In the genomic region with DNA sequence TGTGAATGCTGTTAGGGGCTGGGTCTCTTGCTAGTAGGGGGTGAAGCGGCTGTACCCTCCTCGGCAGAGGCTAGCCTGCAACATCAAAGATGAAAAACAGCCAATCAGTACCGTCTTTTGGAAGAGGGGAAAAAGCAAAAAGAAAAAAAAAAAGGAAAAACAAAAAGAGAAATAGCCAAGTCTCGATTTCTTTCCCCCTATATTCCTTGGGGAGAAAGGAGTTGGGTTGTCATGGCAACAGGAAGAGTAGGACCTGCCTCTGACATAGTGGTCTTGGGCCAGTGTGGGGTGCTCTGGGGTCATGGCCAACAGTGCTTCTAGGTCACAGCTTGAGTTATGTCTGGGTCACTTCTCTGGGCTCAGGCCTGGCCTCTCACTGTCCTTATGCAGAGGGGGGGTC, we compare ENCODE assay signal across 25 cellular contexts.
"Had no signal": no experiment of that assay in that cellular context is flagged by ENCODE, and none has a peak within 500 bp of the region (broad histone marks: within the 10 kb centered on the region; RNA-seq: fewer than 3 reads in every experiment).

No MANE protein-coding gene starts in this region.

- H3K27ac ChIP-seq: breast epithelium, SK-N-MC, VCaP had no signal

- H3K4me3 Mint-ChIP-seq: activated CD4-positive, alpha-beta memory T cell treated with anti-CD3 and anti-CD28 coated beads, Interleukin-2, amount 10 ng/mL, durations not matched to agents 7 days and 5 days; activated naive CD4-positive, alpha-beta T cell treated with anti-CD3 and anti-CD28 coated beads, Interleukin-2, amount 50 U/mL, for 24 hours had no signal

- H3K36me3 ChIP-seq: breast epithelium had no signal

- H3K4me1 ChIP-seq: breast epithelium had no signal

- H3K9me3 ChIP-seq: breast epithelium had no signal

- H3K4me3 ChIP-seq: breast epithelium, SK-N-MC had no signal

- H3K9me3 Mint-ChIP-seq: activated CD4-positive, alpha-beta memory T cell treated with anti-CD3 and anti-CD28 coated beads, Interleukin-2, amount 10 ng/mL, durations not matched to agents 7 days and 5 days; activated naive CD4-positive, alpha-beta T cell treated with anti-CD3 and anti-CD28 coated beads, Interleukin-2, amount 50 U/mL, for 24 hours; T-cell had no signal

- H3K36me3 Mint-ChIP-seq: activated naive CD4-positive, alpha-beta T cell treated with anti-CD3 and anti-CD28 coated beads, Interleukin-2, amount 50 U/mL, for 24 hours; T-cell had no signal

- H3K27ac Mint-ChIP-seq: activated CD4-positive, alpha-beta memory T cell treated with anti-CD3 and anti-CD28 coated beads, Interleukin-2, amount 10 ng/mL, durations not matched to agents 7 days and 5 days; activated naive CD4-positive, alpha-beta T cell treated with anti-CD3 and anti-CD28 coated beads, Interleukin-2, amount 50 U/mL, for 24 hours; T-cell had no signal

- ATAC-seq: Panc1, Right ventricle myocardium inferior had no signal

- DNase-seq: activated CD4-positive, alpha-beta memory T cell treated with anti-CD3 and anti-CD28 coated beads, Interleukin-2, amount 10 ng/mL, durations not matched to agents 7 days and 5 days; activated CD4-positive, alpha-beta T cell treated with anti-CD3 and anti-CD28 coated beads, Interleukin-2, amount 50 U/mL, for 1 hour; activated CD4-positive, CD25-positive, alpha-beta regulatory T cell; activated CD8-positive, alpha-beta memory T cell treated with anti-CD3 and anti-CD28 coated beads, Interleukin-2, amount 50 U/mL, for 4 hours; activated naive CD4-positive, alpha-beta T cell; aorta; caudate nucleus; Karpas-422; NCI-H1105 treated with DMSO at 0.1 percent for 48 hours; NCI-H146; NCI-H187 treated with DMSO at 0.1 percent for 48 hours; NCI-H2081 treated with DMSO at 0.1 percent for 48 hours; NCI-H345; NCI-H510A; NCI-H526 treated with DMSO at 0.1 percent for 48 hours; NCI-H82; NK-92 treated with Interleukin-12 subunit alpha and Interleukin-12 subunit beta, amount 100 ng/mL, for 24 hours; OCI-M1; T-cell had no signal
